ENCODE assay signal across 13 cellular contexts in the genomic region with DNA sequence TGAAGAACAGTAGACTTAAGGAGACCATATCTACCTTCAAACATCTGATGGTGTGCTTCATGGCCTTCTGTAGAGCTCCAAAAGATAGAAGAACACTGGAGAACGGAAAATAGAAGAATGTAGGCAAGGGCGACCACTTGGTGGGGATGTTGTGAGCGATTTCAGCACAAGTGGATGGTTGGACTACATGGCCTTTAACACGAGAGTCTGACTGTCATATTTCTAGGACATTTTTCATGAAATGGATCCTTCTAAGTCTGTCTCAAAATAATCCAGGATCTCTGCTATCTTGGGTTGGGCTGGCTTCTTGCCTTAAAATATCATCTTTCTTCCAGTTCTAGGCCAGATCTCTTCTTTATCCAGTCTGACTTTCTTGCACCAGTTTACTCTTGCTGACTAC. TPM values are rescaled to one million over a fixed set of nuclear protein-coding genes. Genes with fewer than 3 reads are reported as not detected.
DNase-seq lines count a peak whose midpoint lies in the region; ATAC-seq and TF ChIP-seq lines count a peak whose summit lies in the region.
"Had no signal": no experiment of that assay in that cellular context is flagged by ENCODE, and none has a peak within 500 bp of the region (broad histone marks: within the 10 kb centered on the region; RNA-seq: fewer than 3 reads in every experiment).

No MANE protein-coding gene starts in this region.

- DNase-seq in heart right ventricle: peak in 1 of 2 donors; percentile 8
- no peak for DNase-seq in cardiac septum (ENCODE audit: low spot score)
- no peak for DNase-seq in Panc1 (ENCODE audit: low read depth, low spot score)
- peak; percentile 5 for DNase-seq in germinal center (ENCODE audit: low spot score)
- DNase-seq in prostate gland (ENCODE audit: low spot score): no peak
- no peak for DNase-seq in NCI-H2081 treated with DMSO at 0.1 percent for 48 hours (lab: John Stamatoyannopoulos, UW)
- DNase-seq in BE2C: no peak
- DNase-seq: activated CD8-positive, alpha-beta memory T cell treated with anti-CD3 and anti-CD28 coated beads, Interleukin-2, amount 50 U/mL, for 48 hours; DMS153; foreskin fibroblast had no signal

- TF ChIP-seq CTCF in heart right ventricle (IDR thresholded peaks at IDR 0.05) (peak in 6 of 9 donors; percentile 13 to 47 (median 34)), Panc1 (IDR thresholded peaks at IDR 0.05) (peak; percentile 18; the same call in 1 of the 2 replicates), prostate gland (IDR thresholded peaks at IDR 0.05) (no peak), BE2C (IDR thresholded peaks at IDR 0.05; ENCODE audit: low read depth, low read length) (no peak; the same call in 1 of the 2 replicates)

- WGBS in heart right ventricle, 2 donors: 52% methylated on average over 4 of the region's 4 CpGs
- 80% methylated on average over 4 of the region's 4 CpGs for WGBS in prostate gland

- H3K4me3 ChIP-seq in heart right ventricle: no peak overlapping the region
- H3K4me3 ChIP-seq in Panc1 (ENCODE audit: low read depth in 2 of 2, low read length in 2 of 2): no peak overlapping the region
- H3K4me3 ChIP-seq in prostate gland: no peak overlapping the region
- H3K4me3 ChIP-seq in BE2C (ENCODE audit: low read depth, low read length): no peak overlapping the region
- H3K4me3 ChIP-seq: lung had no signal

- in situ Hi-C loops in Panc1 (cut with HindIII; ENCODE audit: low pct_unique_long_range_greater_than_20kb, low sequenced_read_pairs): no loop called here

- TF ChIP-seq POLR2A in prostate gland (IDR thresholded peaks at IDR 0.05): no peak

- H3K27ac ChIP-seq in heart right ventricle (peak overlapping the region in 1 of 10 donors; percentile 26), Panc1 (ENCODE audit: low read length) (no peak overlapping the region), prostate gland (no peak overlapping the region)

- intact Hi-C loops in heart right ventricle (cut with DNase I): loop anchor here in 7 of 10 donors (5.0 to 10.0 kb wide), 6 partner anchors 67 to 355 kb away; no protein-coding TSS in a partner anchor
- intact Hi-C loops in cardiac septum (cut with DNase I): loop anchor here (5.0 to 10.0 kb wide), 3 partner anchors 135 to 355 kb away; no protein-coding TSS in a partner anchor
- intact Hi-C loops in Panc1 (cut with micrococcal nuclease; ENCODE audit: unreplicated experiment): no loop called here
- intact Hi-C loops in prostate gland (cut with DNase I): loop anchor here (5.0 kb wide), 1 partner anchor 1372 kb away; no protein-coding TSS in a partner anchor

- H3K4me1 ChIP-seq in heart right ventricle (peaks cover 0 to 25% (median 14%) of the 10 kb centered on the region in 9 donors), Panc1 (ENCODE audit: control insufficient read depth, insufficient read depth, low read length) (no peaks in the 10 kb centered on the region; the same call in 1 of the 2 replicates), prostate gland (replicated peaks) (no peaks in the 10 kb centered on the region), BE2C (peaks cover 3% of the 10 kb centered on the region; the same call in 1 of the 2 replicates)

- ATAC-seq in heart right ventricle (no peak), Panc1 (no peak), GM18870 (IDR thresholded peaks at IDR 0.05; ENCODE audit: unreplicated experiment) (no peak)
- ATAC-seq: right cardiac atrium had no signal

- POLR2A ChIA-PET in Panc1 (lab: Charles Lee): no interaction called here

- no TSS peak for BruUV-seq in Panc1 (replicated peaks; lab: Mats Ljungman, UMichigan)

- H3K27me3 ChIP-seq in heart right ventricle: peaks cover 0 to 12% (median 0%) of the 10 kb centered on the region in 7 donors
- H3K27me3 ChIP-seq in Panc1 (ENCODE audit: control insufficient read depth, insufficient read depth, low read length): no peaks in the 10 kb centered on the region
- H3K27me3 ChIP-seq in prostate gland (replicated peaks; ENCODE audit: insufficient read depth): no peaks in the 10 kb centered on the region
- H3K27me3 ChIP-seq in BE2C: no peaks in the 10 kb centered on the region

- CTCF ChIA-PET in Panc1 (lab: Charles Lee): no interaction called here

- no peaks in the 10 kb centered on the region for H3K36me3 ChIP-seq in heart right ventricle
- no peaks in the 10 kb centered on the region for H3K36me3 ChIP-seq in Panc1 (ENCODE audit: control insufficient read depth, insufficient read depth, low read length)
- no peaks in the 10 kb centered on the region for H3K36me3 ChIP-seq in prostate gland
- H3K36me3 ChIP-seq in BE2C: peaks cover 10% of the 10 kb centered on the region

- H3K9me3 ChIP-seq in heart right ventricle: no peaks in the 10 kb centered on the region
- H3K9me3 ChIP-seq in Panc1 (ENCODE audit: control insufficient read depth, insufficient read depth, low read depth, low read length): no peaks in the 10 kb centered on the region
- no peaks in the 10 kb centered on the region for H3K9me3 ChIP-seq in prostate gland
- H3K9me3 ChIP-seq in BE2C: no peaks in the 10 kb centered on the region

RNA-seq across cellular contexts. Expression of a gene that starts 1.3 kb away (rescaled TPM):
- 100 to 1,000 TPM in 1 of 10 donors, 10 to 100 TPM in 9; 15.2 to 171 (median 26.9) TPM for total RNA-seq in heart right ventricle
- polyA plus RNA-seq in heart right ventricle: 10 to 100 TPM; 20.0 to 30.9 TPM
- total RNA-seq in cardiac septum: 31.4 TPM
- total RNA-seq in Panc1 (2021; ENCODE audit: unreplicated experiment): 14.0 TPM
- 30.0 TPM for polyA plus RNA-seq in Panc1 (2012; ENCODE audit: insufficient read length)
- 100 to 1,000 TPM in 1 of 2 donors, 10 to 100 TPM in 1; 34.7 to 129 TPM for total RNA-seq in prostate gland
- 282 TPM for polyA plus RNA-seq in BE2C (2012; ENCODE audit: insufficient read depth, insufficient read length, low read depth)

Comparison
In these comparisons a context has a peak if more than half of its experiments do, and no peak if none do; other contexts are left out.
1. CTCF ChIP-seq: peak in heart right ventricle (6 of 9) and Panc1 (single experiment); none in prostate gland (0 of 4) and BE2C (single experiment).